Comparison of ENCODE assay signal across 11 cellular contexts in genomic region chr4:138775890-138776289, GRCh38.
A peak's percentile ranks its signal among the peaks of the same experiment; 100 is the strongest.
DNase-seq lines count a peak whose midpoint lies in the region; ATAC-seq lines count a peak whose summit lies in the region.
"Had no signal": no experiment of that assay in that cellular context is flagged by ENCODE, and none has a peak within 500 bp of the region (broad histone marks: within the 10 kb centered on the region; RNA-seq: fewer than 3 reads in every experiment).

No MANE protein-coding gene starts in this region.

- H3K4me1 ChIP-seq in mesendoderm (ENCODE audit: control insufficient read depth, low read depth, low read length), result no peaks in the 10 kb centered on the region

- no peak overlapping the region for H3K4me3 Mint-ChIP-seq in activated naive CD4-positive, alpha-beta T cell treated with anti-CD3 and anti-CD28 coated beads, Interleukin-2, amount 10 ng/mL, durations not matched to agents 7 days and 5 days
- H3K4me3 Mint-ChIP-seq: activated T-helper 1 cell treated with anti-CD3 and anti-CD28 coated beads, Interleukin-12 subunit alpha, Interleukin-12 subunit beta, Interleukin-2, Interleukin-4 antibody, amounts not matched to agents 30 ng/mL and 10 ng/mL and 1 ng/mL, durations not matched to agents 14 hours and 24 hours and 36 hours had no signal

- H2AK5ac ChIP-seq in mesendoderm (ENCODE audit: low read length), result no peak overlapping the region

- H3K9me3 Mint-ChIP-seq in activated naive CD4-positive, alpha-beta T cell treated with anti-CD3 and anti-CD28 coated beads, Interleukin-2, amount 10 ng/mL, durations not matched to agents 7 days and 5 days, result no peaks in the 10 kb centered on the region
- H3K9me3 Mint-ChIP-seq: activated T-helper 1 cell treated with anti-CD3 and anti-CD28 coated beads, Interleukin-12 subunit alpha, Interleukin-12 subunit beta, Interleukin-2, Interleukin-4 antibody, amounts not matched to agents 30 ng/mL and 10 ng/mL and 1 ng/mL, durations not matched to agents 14 hours and 24 hours and 36 hours had no signal

- peaks cover 3% of the 10 kb centered on the region for H3K27me3 ChIP-seq in mesendoderm (ENCODE audit: insufficient read depth, low read length, poor library complexity)

- CTCF ChIA-PET in activated naive CD4-positive, alpha-beta T cell treated with anti-CD3 and anti-CD28 coated beads, Interleukin-2, amount 10 ng/mL, durations not matched to agents 7 days and 5 days (lab: Charles Lee), result no interaction called here

- no peaks in the 10 kb centered on the region for H3K36me3 Mint-ChIP-seq in activated naive CD4-positive, alpha-beta T cell treated with anti-CD3 and anti-CD28 coated beads, Interleukin-2, amount 10 ng/mL, durations not matched to agents 7 days and 5 days

- ATAC-seq in GM18858 (IDR thresholded peaks at IDR 0.05; ENCODE audit: unreplicated experiment) (peak; percentile 85), HG02759 (IDR thresholded peaks at IDR 0.05; ENCODE audit: unreplicated experiment) (peak; percentile 98)

- no peak overlapping the region for H3K23ac ChIP-seq in mesendoderm (ENCODE audit: low read length)

- no CpG with 5 or more reads among the region's 6 CpGs for WGBS in mesendoderm (ENCODE audit: extremely low coverage, insufficient coverage, low lambda C conversion rate)

- no peaks in the 10 kb centered on the region for H3K36me3 ChIP-seq in mesendoderm (ENCODE audit: control insufficient read depth, insufficient read depth, low read length)

- no peak overlapping the region for H3K4me2 ChIP-seq in mesendoderm (ENCODE audit: low read length)

- no peaks in the 10 kb centered on the region for H3K27me3 Mint-ChIP-seq in activated naive CD4-positive, alpha-beta T cell treated with anti-CD3 and anti-CD28 coated beads, Interleukin-2, amount 10 ng/mL, durations not matched to agents 7 days and 5 days

- H3K27ac ChIP-seq in mesendoderm (ENCODE audit: low read depth, low read length), result no peak overlapping the region
- H3K27ac ChIP-seq: RWPE1 had no signal

- H3K4me1 Mint-ChIP-seq in activated naive CD4-positive, alpha-beta T cell treated with anti-CD3 and anti-CD28 coated beads, Interleukin-2, amount 10 ng/mL, durations not matched to agents 7 days and 5 days, result no peaks in the 10 kb centered on the region

- H3K56ac ChIP-seq in mesendoderm (ENCODE audit: low read length), result no peak overlapping the region

- H2BK120ac ChIP-seq in mesendoderm (ENCODE audit: low read depth, low read length), result no peak overlapping the region

- peak; percentile 34 to 89 for DNase-seq in NOMO-1 (lab: John Stamatoyannopoulos, UW; ENCODE audit: unreplicated experiment in 2 of 2)
- DNase-seq in mesendoderm, result peak; percentile 18
- DNase-seq in NCI-H774 (lab: John Stamatoyannopoulos, UW), result no peak
- no peak for DNase-seq in COLO668 (lab: John Stamatoyannopoulos, UW; ENCODE audit: unreplicated experiment)
- DNase-seq in NCI-H1694 (lab: John Stamatoyannopoulos, UW), result no peak
- no peak for DNase-seq in activated naive CD4-positive, alpha-beta T cell treated with anti-CD3 and anti-CD28 coated beads, Interleukin-2, amount 10 ng/mL, durations not matched to agents 7 days and 5 days
- DNase-seq: DMS 273 treated with DMSO at 0.1 percent for 48 hours had no signal

- H3K79me1 ChIP-seq in mesendoderm (ENCODE audit: low read length), result no peaks in the 10 kb centered on the region

- H2BK15ac ChIP-seq in mesendoderm (replicated peaks; ENCODE audit: low read depth), result no peak overlapping the region

- no peak overlapping the region for H4K5ac ChIP-seq in mesendoderm (ENCODE audit: low read length)

- no peak overlapping the region for H3K27ac Mint-ChIP-seq in activated naive CD4-positive, alpha-beta T cell treated with anti-CD3 and anti-CD28 coated beads, Interleukin-2, amount 10 ng/mL, durations not matched to agents 7 days and 5 days
- H3K27ac Mint-ChIP-seq: activated T-helper 1 cell treated with anti-CD3 and anti-CD28 coated beads, Interleukin-12 subunit alpha, Interleukin-12 subunit beta, Interleukin-2, Interleukin-4 antibody, amounts not matched to agents 30 ng/mL and 10 ng/mL and 1 ng/mL, durations not matched to agents 14 hours and 24 hours and 36 hours had no signal

- no peak overlapping the region for H4K8ac ChIP-seq in mesendoderm (ENCODE audit: low read depth, low read length)

- no peak overlapping the region for H3K4ac ChIP-seq in mesendoderm (ENCODE audit: low read depth, low read length)

- H3K18ac ChIP-seq in mesendoderm (ENCODE audit: low read length), result no peak overlapping the region

- H2BK5ac ChIP-seq in mesendoderm (ENCODE audit: low read length), result no peak overlapping the region

- no peaks in the 10 kb centered on the region for H3K79me2 ChIP-seq in mesendoderm (ENCODE audit: control insufficient read depth, insufficient read depth, low read length)

- H3K4me3 ChIP-seq in mesendoderm (ENCODE audit: low read length), result no peak overlapping the region

- H3K9ac ChIP-seq in mesendoderm (ENCODE audit: low read length), result no peak overlapping the region

Comparison
In these comparisons a context has a peak if more than half of its experiments do, and no peak if none do; other contexts are left out.
1. DNase-seq: peak in NOMO-1 (2 of 2) and mesendoderm (single experiment); none in NCI-H774 (single experiment), COLO668 (single experiment), NCI-H1694 (single experiment) and activated naive CD4-positive, alpha-beta T cell treated with anti-CD3 and anti-CD28 coated beads, Interleukin-2, amount 10 ng/mL, durations not matched to agents 7 days and 5 days (single experiment).